Comparison of ENCODE assay signal across 36 cellular contexts in the genomic region with DNA sequence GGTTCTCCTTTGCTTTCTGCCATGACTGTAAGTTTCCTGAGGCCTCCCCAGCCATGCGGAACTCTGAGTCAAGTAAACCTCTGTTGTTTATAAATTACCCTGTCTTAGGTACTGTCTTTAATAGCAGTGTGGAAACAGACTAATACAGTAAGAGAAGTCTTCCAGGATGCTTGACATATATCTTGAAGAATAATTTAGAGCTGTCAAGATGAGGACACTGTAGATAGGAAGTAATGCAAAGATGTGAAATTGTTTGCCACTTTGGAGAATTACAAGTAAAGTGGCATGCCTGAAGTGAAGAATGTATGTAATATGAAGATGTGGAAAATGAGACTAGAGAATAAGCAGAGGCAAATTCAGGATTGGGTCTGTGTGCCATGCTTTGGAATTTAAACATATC.
"Had no signal": no experiment of that assay in that cellular context is flagged by ENCODE, and none has a peak within 500 bp of the region (broad histone marks: within the 10 kb centered on the region; RNA-seq: fewer than 3 reads in every experiment).

No MANE protein-coding gene starts in this region.

- H3K27me3 ChIP-seq: MG63 had no signal

- H3K9ac ChIP-seq: KMS-11 had no signal

- DNase-seq: Karpas-422, Kasumi-1, KG1, MG63, MM.1S, MV-4-11, NCI-H1048, NCI-H1092, NCI-H1092 treated with DMSO at 0.1 percent for 48 hours, NCI-H1105, NCI-H1105 treated with DMSO at 0.1 percent for 48 hours, NCI-H1417, NCI-H1417 treated with DMSO at 0.1 percent for 48 hours, NCI-H1436, NCI-H1436 treated with DMSO at 0.1 percent for 48 hours, NCI-H146, NCI-H1694, NCI-H1694 treated with DMSO at 0.1 percent for 48 hours, NCI-H187, NCI-H187 treated with DMSO at 0.1 percent for 48 hours, NCI-H1930, NCI-H2029, NCI-H2029 treated with DMSO at 0.1 percent for 48 hours, NCI-H2081, NCI-H2081 treated with DMSO at 0.1 percent for 48 hours, NCI-H2107, NCI-H2171, NCI-H2171 treated with DMSO at 0.1 percent for 48 hours, NCI-H2227 treated with DMSO at 0.1 percent for 48 hours, NCI-H226, NCI-H345, NCI-H446, NCI-H446 treated with DMSO at 0.1 percent for 48 hours, NCI-H510A, NCI-H510A treated with DMSO at 0.1 percent for 48 hours had no signal

- H3K36me3 ChIP-seq: MG63 had no signal

- H3K9me3 ChIP-seq: MG63 had no signal

- H3K27ac ChIP-seq: KMS-11 had no signal

- H3K4me3 ChIP-seq: MG63 had no signal
